ENCODE assay signal across 24 cellular contexts in genomic region chr10:15484128-15484527, GRCh38.
"Had no signal": no experiment of that assay in that cellular context is flagged by ENCODE, and none has a peak within 500 bp of the region (broad histone marks: within the 10 kb centered on the region; RNA-seq: fewer than 3 reads in every experiment).

No MANE protein-coding gene starts in this region.

- H2AFZ ChIP-seq: parathyroid adenoma had no signal

- H3K36me3 Mint-ChIP-seq: immature natural killer cell; memory B cell; naive thymus-derived CD8-positive, alpha-beta T cell; stimulated activated memory B cell treated with anti-CD40 and anti-IgM and Interleukin-4, amounts not matched to agents 10 μg/mL and 1 μg/mL and 100 μg/mL, for 72 hours had no signal

- FAIRE-seq: endometrium, frontal cortex, keratinocyte had no signal

- H3K4me1 Mint-ChIP-seq: immature natural killer cell; memory B cell; naive thymus-derived CD8-positive, alpha-beta T cell; stimulated activated memory B cell treated with anti-CD40 and anti-IgM and Interleukin-4, amounts not matched to agents 10 μg/mL and 1 μg/mL and 100 μg/mL, for 72 hours had no signal

- H3K9ac ChIP-seq: parathyroid adenoma had no signal

- H3K4me3 ChIP-seq: lung, smooth muscle cell, testis, transverse colon, vagina had no signal

- H3K4me3 Mint-ChIP-seq: effector memory CD8-positive, alpha-beta T cell; immature natural killer cell; memory B cell; naive thymus-derived CD8-positive, alpha-beta T cell; stimulated activated memory B cell treated with anti-CD40 and anti-IgM and Interleukin-4, amounts not matched to agents 10 μg/mL and 1 μg/mL and 100 μg/mL, for 72 hours had no signal

- H3K79me2 ChIP-seq: parathyroid adenoma had no signal

- H3K27ac Mint-ChIP-seq: effector memory CD8-positive, alpha-beta T cell; immature natural killer cell; memory B cell; naive thymus-derived CD8-positive, alpha-beta T cell; stimulated activated memory B cell treated with anti-CD40 and anti-IgM and Interleukin-4, amounts not matched to agents 10 μg/mL and 1 μg/mL and 100 μg/mL, for 72 hours had no signal

- H3K4me1 ChIP-seq: testis had no signal

- H3K27ac ChIP-seq: parathyroid adenoma, testis, transverse colon, vagina had no signal

- DNase-seq: cortex of kidney; effector memory CD8-positive, alpha-beta T cell; hypothalamus; immature natural killer cell; left ventricle myocardium superior; midbrain; naive thymus-derived CD8-positive, alpha-beta T cell; stimulated activated CD4-positive, alpha-beta T cell treated with anti-CD3 and anti-CD28 coated beads, Interleukin-12 subunit alpha, Interleukin-12 subunit beta, amount 100 ng/mL, for 4 hours; stimulated activated CD4-positive, alpha-beta T cell treated with anti-CD3 and anti-CD28 coated beads, Interleukin-2, amount 100 ng/mL, for 24 hours; stimulated activated CD4-positive, alpha-beta T cell treated with anti-CD3 and anti-CD28 coated beads, Interleukin-4, amount 100 ng/mL, for 24 hours; stimulated activated naive CD8-positive, alpha-beta T cell treated with anti-CD3 and anti-CD28 coated beads, Interleukin-15, Interleukin-2, amounts not matched to agents 100 U/mL and 50 U/mL, for 24 hours; substantia nigra; testis; transverse colon had no signal

- ATAC-seq: effector memory CD8-positive, alpha-beta T cell; left ventricle myocardium superior; naive thymus-derived CD8-positive, alpha-beta T cell; sciatic nerve; stimulated activated memory B cell treated with anti-CD40 and anti-IgM and Interleukin-4, amounts not matched to agents 10 μg/mL and 1 μg/mL and 100 μg/mL, for 72 hours; stimulated activated naive CD8-positive, alpha-beta T cell treated with anti-CD3 and anti-CD28 coated beads, Interleukin-15, Interleukin-2, amounts not matched to agents 100 U/mL and 50 U/mL, for 24 hours had no signal

- H3K27me3 Mint-ChIP-seq: stimulated activated memory B cell treated with anti-CD40 and anti-IgM and Interleukin-4, amounts not matched to agents 10 μg/mL and 1 μg/mL and 100 μg/mL, for 72 hours had no signal

- H3K9me3 ChIP-seq: testis, transverse colon, vagina had no signal

- H3K27me3 ChIP-seq: testis, transverse colon, vagina had no signal

- H3K4me2 ChIP-seq: smooth muscle cell had no signal

- H3K36me3 ChIP-seq: transverse colon, vagina had no signal
